In the genomic region with DNA sequence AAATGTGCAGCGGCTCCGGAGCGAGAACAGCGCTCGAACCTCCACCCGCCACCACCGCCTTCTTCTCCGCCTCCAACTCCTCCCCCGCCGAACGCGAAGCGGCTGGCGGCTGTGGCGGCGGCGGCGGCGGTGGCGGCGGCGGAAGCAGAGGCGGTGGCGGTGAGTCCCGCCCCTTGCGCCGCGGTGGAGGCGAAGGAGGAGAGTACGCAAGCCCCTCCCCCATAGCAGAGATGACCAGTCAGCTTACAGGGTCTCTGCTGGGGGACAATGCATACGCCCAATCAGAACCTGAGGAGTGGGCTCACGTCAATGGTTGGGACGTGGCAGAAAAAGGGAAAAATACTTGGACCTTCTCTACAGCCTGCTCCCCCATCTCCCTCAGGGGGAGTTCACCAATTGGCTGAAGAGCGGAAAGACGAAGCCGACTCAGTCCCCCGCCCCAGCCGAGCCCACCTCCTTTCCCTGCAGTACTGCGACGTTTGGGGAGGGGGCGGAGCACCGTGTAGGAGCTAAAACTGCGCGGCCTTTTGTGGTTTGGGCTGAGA, we compare ENCODE assay signal across 8 cellular contexts. TPM values are rescaled to one million over a fixed set of nuclear protein-coding genes. Genes with fewer than 3 reads are reported as not detected.
DNase-seq lines count a peak whose midpoint lies in the region; ATAC-seq, FAIRE-seq and TF ChIP-seq lines count a peak whose summit lies in the region.

A gene with protein sequence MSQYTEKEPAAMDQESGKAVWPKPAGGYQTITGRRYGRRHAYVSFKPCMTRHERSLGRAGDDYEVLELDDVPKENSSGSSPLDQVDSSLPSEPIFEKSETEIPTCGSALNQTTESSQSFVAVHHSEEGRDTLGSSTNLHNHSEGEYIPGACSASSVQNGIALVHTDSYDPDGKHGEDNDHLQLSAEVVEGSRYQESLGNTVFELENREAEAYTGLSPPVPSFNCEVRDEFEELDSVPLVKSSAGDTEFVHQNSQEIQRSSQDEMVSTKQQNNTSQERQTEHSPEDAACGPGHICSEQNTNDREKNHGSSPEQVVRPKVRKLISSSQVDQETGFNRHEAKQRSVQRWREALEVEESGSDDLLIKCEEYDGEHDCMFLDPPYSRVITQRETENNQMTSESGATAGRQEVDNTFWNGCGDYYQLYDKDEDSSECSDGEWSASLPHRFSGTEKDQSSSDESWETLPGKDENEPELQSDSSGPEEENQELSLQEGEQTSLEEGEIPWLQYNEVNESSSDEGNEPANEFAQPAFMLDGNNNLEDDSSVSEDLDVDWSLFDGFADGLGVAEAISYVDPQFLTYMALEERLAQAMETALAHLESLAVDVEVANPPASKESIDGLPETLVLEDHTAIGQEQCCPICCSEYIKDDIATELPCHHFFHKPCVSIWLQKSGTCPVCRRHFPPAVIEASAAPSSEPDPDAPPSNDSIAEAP (minus strand): TSS at position 131 of the 545 bp plus-strand sequence. CDS start 26,541 bp downstream, outside the sequence.

- H3K9me1 ChIP-seq in keratinocyte (ENCODE audit: control insufficient read depth, extremely low read depth, insufficient read depth, low read length), result no peaks in the 10 kb centered on the region

- peak; percentile 86 for ATAC-seq in HG03439 (IDR thresholded peaks at IDR 0.05; ENCODE audit: unreplicated experiment)

- peaks cover 8% of the 10 kb centered on the region for H3K9me3 Mint-ChIP-seq in chondrocyte (ENCODE audit: low read depth)

- no peaks in the 10 kb centered on the region for H3K36me3 ChIP-seq in keratinocyte (ENCODE audit: control insufficient read depth in 2 of 2, extremely low read depth in 1 of 2, insufficient read depth in 2 of 2, low read length in 2 of 2)

- peaks cover 57% of the 10 kb centered on the region for H3K4me1 Mint-ChIP-seq in chondrocyte (ENCODE audit: low read depth)

- H3K4me2 ChIP-seq in keratinocyte (ENCODE audit: control insufficient read depth, extremely low read depth, insufficient read depth, low read depth, low read length), result peak within 1 kb of the TSS; percentile 97

- H3K27me3 ChIP-seq in keratinocyte (ENCODE audit: control insufficient read depth, extremely low read depth, insufficient read depth, low read length), result no peaks in the 10 kb centered on the region

- dilution Hi-C loops in keratinocyte (cut with MboI; ENCODE audit: extremely low pct_ligation_motif_present, low sequenced_read_pairs), result no loop called here

- peaks cover 25% of the 10 kb centered on the region for H3K4me1 ChIP-seq in keratinocyte (ENCODE audit: control insufficient read depth, extremely low read depth, insufficient read depth, low read length)

- peak within 1 kb of the TSS; percentile 91 to 97 (median 96) for H3K4me3 ChIP-seq in keratinocyte (ENCODE audit: control insufficient read depth in 2 of 3, extremely low read depth in 1 of 3, insufficient read depth in 2 of 3, low read depth in 1 of 3, low read length in 3 of 3)

- H3K79me2 ChIP-seq in keratinocyte (ENCODE audit: control insufficient read depth, insufficient read depth, low read length), result peaks cover 43% of the 10 kb centered on the region

- peak; percentile 96 for DNase-seq in AG20443 (ENCODE audit: low spot score)
- peak; percentile 91 for DNase-seq in NCI-H510A treated with DMSO at 0.1 percent for 48 hours (lab: John Stamatoyannopoulos, UW)
- DNase-seq in activated CD4-positive, alpha-beta T cell treated with anti-CD3 and anti-CD28 coated beads for 24 hours (ENCODE audit: low read depth in 2 of 2), result peak; percentile 92 to 95
- DNase-seq in chondrocyte (ENCODE audit: low spot score), result peak; percentile 100
- DNase-seq in keratinocyte (ENCODE audit: low read depth, low spot score), result peak; percentile 96
- peak; percentile 89 to 95 for DNase-seq in stimulated activated CD4-positive, alpha-beta T cell treated with anti-CD3 and anti-CD28 coated beads, Interleukin-15, amount 100 ng/mL, for 1 hour (ENCODE audit: low read depth in 1 of 2, low spot score in 1 of 2)

- peak within 1 kb of the TSS; percentile 95 for H3K4me3 Mint-ChIP-seq in chondrocyte (ENCODE audit: unreplicated experiment)

- H3K27ac ChIP-seq in keratinocyte (ENCODE audit: control insufficient read depth, insufficient read depth, low read length), result peak within 1 kb of the TSS; percentile 100

- H3K36me3 Mint-ChIP-seq in chondrocyte (ENCODE audit: low read depth), result peaks cover 3% of the 10 kb centered on the region

- H3K9ac ChIP-seq in keratinocyte (ENCODE audit: control insufficient read depth, extremely low read depth, insufficient read depth, low read length), result peak within 1 kb of the TSS; percentile 99

- H2AFZ ChIP-seq in keratinocyte (ENCODE audit: control insufficient read depth, low read length), result peak within 1 kb of the TSS; percentile 95

- H3K9me3 ChIP-seq in keratinocyte (ENCODE audit: control insufficient read depth, low read depth, low read length), result no peaks in the 10 kb centered on the region

- H4K20me1 ChIP-seq in keratinocyte (ENCODE audit: control insufficient read depth, extremely low read depth, insufficient read depth, low read length), result no peaks in the 10 kb centered on the region

- no peak for FAIRE-seq in keratinocyte (lab: Jason Lieb, UNC)

- TF ChIP-seq POLR2A in GM19099 (IDR thresholded peaks at IDR 0.05; ENCODE audit: extremely low read depth, insufficient read length, low read depth), result peak; percentile 64

- TF ChIP-seq CTCF in chondrocyte (IDR thresholded peaks at IDR 0.05) (peak; percentile 58), keratinocyte (optimal IDR thresholded peaks at IDR 0.05 in 1 of 3, IDR thresholded peaks at IDR 0.05 in 1 of 3, conservative IDR thresholded peaks at IDR 0.05 in 1 of 3; ENCODE audit: extremely low read depth in 1 of 3, insufficient read depth in 2 of 3, low read length in 3 of 3) (peak in 1 of 3 experiments; percentile 12)

- H3K27me3 Mint-ChIP-seq in chondrocyte (ENCODE audit: low read depth), result no peaks in the 10 kb centered on the region

- H3K27ac Mint-ChIP-seq in chondrocyte (ENCODE audit: unreplicated experiment), result peak within 1 kb of the TSS; percentile 100

RNA-seq across cellular contexts. Expression of the gene that starts here (rescaled TPM):
- total RNA-seq in chondrocyte, result 106 to 110 TPM (median 107 TPM) in 3 replicates
- polyA plus RNA-seq in keratinocyte, result 28.1 to 49.3 TPM (median 38.5 TPM) in 3 replicates
- polyA plus RNA-seq in keratinocyte (2011; ENCODE audit: low read depth), result 39.3 TPM
- 24.3 and 46.9 TPM in 2 replicates for polyA plus RNA-seq in keratinocyte (2011; cell fraction: cytosol; rRNA removed)
- polyA plus RNA-seq in keratinocyte (2011; cell fraction: nucleus; rRNA removed), result 37.7 and 49.6 TPM in 2 replicates
- polyA plus RNA-seq in keratinocyte (2012; ENCODE audit: low replicate concordance), result 26.3 and 34.2 TPM in 2 replicates
- polyA minus RNA-seq in keratinocyte, result 17.2 to 67.4 TPM (median 42.4 TPM) in 3 replicates
- polyA minus RNA-seq in keratinocyte (2011; cell fraction: cytosol; rRNA and poly(A)+ RNA removed), result 33.6 TPM
- 32.6 and 65.2 TPM in 2 replicates for polyA minus RNA-seq in keratinocyte (2011; cell fraction: nucleus; rRNA and poly(A)+ RNA removed)

Comparison
In these comparisons a context has a peak if more than half of its experiments do, and no peak if none do; other contexts are left out.
1. Peak in every context shown above with its lines: DNase-seq, ATAC-seq, H3K4me3 ChIP-seq and H3K27ac ChIP-seq.